ENCODE assay signal across 7 cellular contexts in the genomic region with DNA sequence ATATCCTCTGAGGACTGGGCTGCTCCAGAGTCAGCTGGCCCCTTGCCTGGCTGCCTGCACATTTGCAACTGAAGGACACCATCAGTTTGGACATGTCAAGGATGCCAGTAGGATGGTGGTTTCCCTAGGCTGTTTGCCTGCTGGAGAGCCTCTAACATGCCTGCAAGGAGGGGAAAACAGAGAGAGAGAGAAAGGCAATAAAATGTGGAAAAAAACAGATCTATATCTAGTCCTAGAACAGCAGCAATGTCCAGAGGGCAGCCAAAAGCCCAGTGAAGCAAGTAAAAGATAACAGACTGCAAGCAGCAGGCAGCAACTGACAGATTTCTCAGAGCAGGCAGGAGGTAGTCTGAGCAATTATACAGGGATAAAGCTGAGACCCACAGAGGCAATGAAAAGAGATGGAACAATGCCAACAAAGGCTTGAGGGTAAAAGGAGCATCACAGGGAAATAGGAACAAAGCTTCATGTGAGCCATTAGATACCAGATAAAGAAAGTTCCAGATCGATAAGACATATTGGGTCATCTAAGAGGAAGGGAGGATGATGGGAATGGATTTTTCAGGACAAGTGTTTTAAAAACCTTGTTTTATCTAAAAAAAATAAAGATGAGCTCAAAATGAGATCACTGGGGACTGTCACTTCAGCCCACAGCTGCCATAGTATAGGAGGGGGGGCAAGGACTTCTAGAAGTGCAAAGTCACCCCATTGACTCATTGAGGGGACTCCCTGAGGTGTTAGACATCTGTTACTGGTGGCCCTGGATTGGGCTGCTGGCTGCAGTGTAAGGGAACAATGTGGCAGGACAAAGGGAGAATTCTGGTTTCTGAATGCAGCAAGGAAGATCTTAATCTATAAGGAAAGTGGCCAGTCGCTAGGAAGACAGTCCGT. TPM values are rescaled to one million over a fixed set of nuclear protein-coding genes. Genes with fewer than 3 reads are reported as not detected.
DNase-seq lines count a peak whose midpoint lies in the region; ATAC-seq and TF ChIP-seq lines count a peak whose summit lies in the region.

No MANE protein-coding gene starts in this region.

- H3K56ac ChIP-seq in IMR-90 (ENCODE audit: extremely low read depth, insufficient read depth, low read length), result no peak overlapping the region

- H3K23ac ChIP-seq in IMR-90 (ENCODE audit: low read depth, low read length), result no peak overlapping the region

- no peak for TF ChIP-seq POLR2A in IMR-90 (IDR thresholded peaks at IDR 0.05; ENCODE audit: low read depth, low read length)

- no peak overlapping the region for H2BK120ac ChIP-seq in IMR-90 (ENCODE audit: low read depth, low read length)

- H3K27ac ChIP-seq in IMR-90 (ENCODE audit: insufficient read depth, low read length), result no peak overlapping the region

- no peaks in the 10 kb centered on the region for H4K20me1 ChIP-seq in IMR-90 (ENCODE audit: insufficient read depth, low read length)

- no peak overlapping the region for H2BK5ac ChIP-seq in IMR-90 (ENCODE audit: low read depth, low read length, poor library complexity, severe bottlenecking)

- H2BK20ac ChIP-seq in IMR-90 (ENCODE audit: low read depth, low read length), result no peak overlapping the region

- no peak overlapping the region for H3K4me3 ChIP-seq in IMR-90 (ENCODE audit: insufficient read depth, low read depth, low read length)
- H3K4me3 ChIP-seq in fibroblast of pulmonary artery (replicated peaks; ENCODE audit: low read depth, low read length), result no peak overlapping the region

- H3K27ac Mint-ChIP-seq in stimulated activated effector memory CD8-positive, alpha-beta T cell treated with anti-CD3 and anti-CD28 coated beads, Interleukin-12 subunit alpha, Interleukin-12 subunit beta, amount 100 ng/mL, for 72 hours, result no peak overlapping the region

- no peak overlapping the region for H3K9ac ChIP-seq in IMR-90 (ENCODE audit: low read depth, low read length)

- peaks cover 5% of the 10 kb centered on the region; the same call in 1 of the 2 replicates for H3K9me1 ChIP-seq in IMR-90 (ENCODE audit: insufficient read depth, low read length)

- H3K4ac ChIP-seq in IMR-90 (ENCODE audit: low read depth, low read length), result 0 out of 2 replicates have a peak overlapping the region, but pooled peaks have one; percentile 7

- DNase-seq in IMR-90, result peak; percentile 23
- peak; percentile 86 for DNase-seq in NCI-H82 treated with DMSO at 0.1 percent for 48 hours (lab: John Stamatoyannopoulos, UW; ENCODE audit: unreplicated experiment)
- DNase-seq in fibroblast of pulmonary artery (ENCODE audit: low read depth), result peak; percentile 33
- DNase-seq in stimulated activated effector memory CD8-positive, alpha-beta T cell treated with anti-CD3 and anti-CD28 coated beads, Interleukin-12 subunit alpha, Interleukin-12 subunit beta, amount 100 ng/mL, for 72 hours (ENCODE audit: low spot score in 2 of 2), result no peak
- no peak for DNase-seq in effector CD8-positive, alpha-beta T cell (lab: John Stamatoyannopoulos, UW)
- no peak for DNase-seq in effector CD4-positive, alpha-beta T cell

- H2AK5ac ChIP-seq in IMR-90 (ENCODE audit: low read depth, low read length), result no peak overlapping the region

- no peak for TF ChIP-seq RAD21 in IMR-90 (IDR thresholded peaks at IDR 0.05; ENCODE audit: low read length)

- 0 out of 4 replicates have a peak overlapping the region, but pooled peaks of 1 of the 2 experiments have one; percentile 11 for H4K8ac ChIP-seq in IMR-90 (ENCODE audit: low read depth in 2 of 2, low read length in 2 of 2)

- no peak overlapping the region; the same call in 1 of the 2 replicates for H4K5ac ChIP-seq in IMR-90 (ENCODE audit: low read depth, low read length)

- BruUV-seq in IMR-90 (replicated peaks; lab: Mats Ljungman, UMichigan), result no TSS peak

- H3K4me1 Mint-ChIP-seq in stimulated activated effector memory CD8-positive, alpha-beta T cell treated with anti-CD3 and anti-CD28 coated beads, Interleukin-12 subunit alpha, Interleukin-12 subunit beta, amount 100 ng/mL, for 72 hours, result no peaks in the 10 kb centered on the region

- H3K4me2 ChIP-seq in IMR-90 (ENCODE audit: low read depth, low read length), result no peak overlapping the region

- dilution Hi-C loops in IMR-90 (cut with HindIII; ENCODE audit: low sequenced_read_pairs, unreplicated experiment), result no loop called here

- H3K36me3 ChIP-seq in IMR-90 (ENCODE audit: control insufficient read depth, insufficient read depth, low read length), result no peaks in the 10 kb centered on the region

- POLR2A ChIA-PET in IMR-90 (lab: Charles Lee; ENCODE audit: unreplicated experiment), result no interaction called here

- H3K79me1 ChIP-seq in IMR-90 (ENCODE audit: low read depth in 1 of 2, low read length in 2 of 2), result no peaks in the 10 kb centered on the region

- peaks cover 18% of the 10 kb centered on the region for H3K4me1 ChIP-seq in IMR-90 (ENCODE audit: control insufficient read depth, insufficient read depth, low read length)

- in situ Hi-C loops in IMR-90 (cut with MboI; ENCODE audit: low sequenced_read_pairs), result no loop called here

- no peaks in the 10 kb centered on the region for H3K9me3 Mint-ChIP-seq in stimulated activated effector memory CD8-positive, alpha-beta T cell treated with anti-CD3 and anti-CD28 coated beads, Interleukin-12 subunit alpha, Interleukin-12 subunit beta, amount 100 ng/mL, for 72 hours

- no peaks in the 10 kb centered on the region for H3K27me3 ChIP-seq in IMR-90 (ENCODE audit: control insufficient read depth, insufficient read depth, low read length)

- ATAC-seq in IMR-90 (ENCODE audit: low read depth), result peak; percentile 44; the same call in 1 of the 2 replicates
- ATAC-seq in stimulated activated effector memory CD8-positive, alpha-beta T cell treated with anti-CD3 and anti-CD28 coated beads, Interleukin-12 subunit alpha, Interleukin-12 subunit beta, amount 100 ng/mL, for 72 hours, result peak; percentile 91
- ATAC-seq in GM18870 (IDR thresholded peaks at IDR 0.05; ENCODE audit: unreplicated experiment), result no peak

- no peak overlapping the region for H2BK15ac ChIP-seq in IMR-90 (ENCODE audit: low read depth, low read length)

- H2AFZ ChIP-seq in IMR-90 (replicated peaks; ENCODE audit: low read length, poor library complexity), result no peak overlapping the region

- H3K18ac ChIP-seq in IMR-90 (ENCODE audit: low read depth, low read length), result no peak overlapping the region

- intact Hi-C loops in IMR-90 (cut with micrococcal nuclease), result no loop called here

- H3K4me3 Mint-ChIP-seq in stimulated activated effector memory CD8-positive, alpha-beta T cell treated with anti-CD3 and anti-CD28 coated beads, Interleukin-12 subunit alpha, Interleukin-12 subunit beta, amount 100 ng/mL, for 72 hours, result no peak overlapping the region

- H3K14ac ChIP-seq in IMR-90 (replicated peaks; ENCODE audit: low read depth, low read length), result no peak overlapping the region; the same call in 1 of the 2 replicates

- H4K91ac ChIP-seq in IMR-90 (ENCODE audit: insufficient read depth, low read depth, low read length), result no peak overlapping the region

- no peaks in the 10 kb centered on the region for H3K36me3 Mint-ChIP-seq in stimulated activated effector memory CD8-positive, alpha-beta T cell treated with anti-CD3 and anti-CD28 coated beads, Interleukin-12 subunit alpha, Interleukin-12 subunit beta, amount 100 ng/mL, for 72 hours

- no peak overlapping the region for H2AK9ac ChIP-seq in IMR-90 (replicated peaks; ENCODE audit: low read depth, low read length, poor library complexity)

- CTCF ChIA-PET in IMR-90 (lab: Yijun Ruan, JAX), result interaction anchor here (2.4 kb wide), 1 partner anchor 23 kb away, joined by 6 read pairs; no protein-coding TSS in a partner anchor

- H3K9me3 ChIP-seq in IMR-90 (ENCODE audit: control insufficient read depth, insufficient read depth, low read length), result no peaks in the 10 kb centered on the region

- TF ChIP-seq CTCF in IMR-90 (conservative IDR thresholded peaks at IDR 0.05; ENCODE audit: low read depth, low read length) (no peak), fibroblast of pulmonary artery (IDR thresholded peaks at IDR 0.05; ENCODE audit: low read length, missing control alignments) (no peak)

- WGBS in IMR-90 (ENCODE audit: extremely low coverage in 2 of 2, insufficient read length in 1 of 2), 2 experiments, result 65% methylated on average over 2 of the region's 3 CpGs; no CpG with 5 or more reads in 1 of the 2 experiments

TF ChIP-seq in IMR-90, 13 proteins besides CTCF, POLR2A, EP300 and RAD21 (continues in another document):
- TF ChIP-seq FOS (IDR thresholded peaks at IDR 0.05; ENCODE audit: low read depth, low read length) (no peak), BHLHE40 (IDR thresholded peaks at IDR 0.05; ENCODE audit: low read depth, low read length) (no peak), CHD1 (IDR thresholded peaks at IDR 0.05; ENCODE audit: low read depth, low read length) (no peak), MAFK (IDR thresholded peaks at IDR 0.05; ENCODE audit: low read depth, low read length) (no peak), NFE2L2 (IDR thresholded peaks at IDR 0.05; ENCODE audit: low read depth, low read length) (no peak), MXI1 (IDR thresholded peaks at IDR 0.05; ENCODE audit: borderline replicate concordance, low read depth, low read length) (no peak), RFX5 (IDR thresholded peaks at IDR 0.05; ENCODE audit: low read depth, low read length) (no peak), CEBPB (IDR thresholded peaks at IDR 0.05; ENCODE audit: low read depth, low read length) (no peak), MAZ (IDR thresholded peaks at IDR 0.05; ENCODE audit: borderline replicate concordance, low read depth, low read length) (no peak), RCOR1 (IDR thresholded peaks at IDR 0.05; ENCODE audit: insufficient replicate concordance, low read length) (no peak), SMC3 (IDR thresholded peaks at IDR 0.05; ENCODE audit: low read depth, low read length) (no peak)
- TF ChIP-seq, protein P1, sequence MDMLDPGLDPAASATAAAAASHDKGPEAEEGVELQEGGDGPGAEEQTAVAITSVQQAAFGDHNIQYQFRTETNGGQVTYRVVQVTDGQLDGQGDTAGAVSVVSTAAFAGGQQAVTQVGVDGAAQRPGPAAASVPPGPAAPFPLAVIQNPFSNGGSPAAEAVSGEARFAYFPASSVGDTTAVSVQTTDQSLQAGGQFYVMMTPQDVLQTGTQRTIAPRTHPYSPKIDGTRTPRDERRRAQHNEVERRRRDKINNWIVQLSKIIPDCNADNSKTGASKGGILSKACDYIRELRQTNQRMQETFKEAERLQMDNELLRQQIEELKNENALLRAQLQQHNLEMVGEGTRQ (IDR thresholded peaks at IDR 0.05; ENCODE audit: low read depth, low read length), result no peak

RNA-seq across cellular contexts. Expression of a gene that starts 38.6 kb away (rescaled TPM):
- 10.9 and 16.7 TPM in 2 replicates for total RNA-seq in IMR-90 (2012; rRNA removed)
- 114 and 129 TPM in 2 replicates for polyA plus RNA-seq in IMR-90 (2012; rRNA removed)
- polyA plus RNA-seq in IMR-90 (2012; cell fraction: cytosol; rRNA removed), result 128 and 171 TPM in 2 replicates
- polyA plus RNA-seq in IMR-90 (2012; cell fraction: nucleus; rRNA removed; ENCODE audit: low replicate concordance), result 210 and 388 TPM in 2 replicates

Comparison
In these comparisons a context has a peak if more than half of its experiments do, and no peak if none do; other contexts are left out.
1. DNase-seq: peak in IMR-90 (single experiment), NCI-H82 treated with DMSO at 0.1 percent for 48 hours (single experiment) and fibroblast of pulmonary artery (single experiment); none in stimulated activated effector memory CD8-positive, alpha-beta T cell treated with anti-CD3 and anti-CD28 coated beads, Interleukin-12 subunit alpha, Interleukin-12 subunit beta, amount 100 ng/mL, for 72 hours (0 of 2), effector CD8-positive, alpha-beta T cell (single experiment) and effector CD4-positive, alpha-beta T cell (single experiment).